Comparison of ENCODE assay signal across 19 cellular contexts in genomic region chr2:167049659-167050058, GRCh38.
"Had no signal": no experiment of that assay in that cellular context is flagged by ENCODE, and none has a peak within 500 bp of the region (broad histone marks: within the 10 kb centered on the region; RNA-seq: fewer than 3 reads in every experiment).

No MANE protein-coding gene starts in this region.

- H3K27ac ChIP-seq: KMS-11, VCaP had no signal

- ATAC-seq: activated naive CD4-positive, alpha-beta T cell treated with anti-CD3 and anti-CD28 coated beads, Interleukin-2, amount 50 U/mL, for 72 hours; activated naive CD8-positive, alpha-beta T cell treated with anti-CD3 and anti-CD28 coated beads, Interleukin-2, amount 50 U/mL, for 24 hours; activated T-cell treated with anti-CD3 and anti-CD28 coated beads, Interleukin-2, amount 50 U/mL, for 4 hours had no signal

- H3K9ac ChIP-seq: KMS-11 had no signal

- H3K4me2 ChIP-seq: KMS-11 had no signal

- DNase-seq: activated CD4-positive, alpha-beta memory T cell treated with anti-CD3 and anti-CD28 coated beads for 36 hours; activated CD4-positive, alpha-beta T cell treated with anti-CD3 and anti-CD28 coated beads, Interleukin-2, amount 10 ng/mL, durations not matched to agents 7 days and 5 days; activated CD4-positive, CD25-positive, alpha-beta regulatory T cell; activated CD8-positive, alpha-beta memory T cell treated with anti-CD3 and anti-CD28 coated beads for 24 hours; activated effector memory CD4-positive, alpha-beta T cell treated with anti-CD3 and anti-CD28 coated beads, Interleukin-2, amount 50 U/mL, for 16 hours; activated naive CD4-positive, alpha-beta T cell treated with Interleukin-2 at 50 U/mL for 16 hours; activated naive CD8-positive, alpha-beta T cell treated with anti-CD3 and anti-CD28 coated beads, Interleukin-2, amount 50 U/mL, for 24 hours; activated T-cell treated with anti-CD3 and anti-CD28 coated beads, Interleukin-2, amount 50 U/mL, for 4 hours; amygdala; NCI-H1105; NCI-H1436; NCI-H1694 treated with DMSO at 0.1 percent for 48 hours; NCI-H2081; NCI-H510A treated with DMSO at 0.1 percent for 48 hours; SIG-M5; T-helper 1 cell had no signal
